In genomic region chr3:71503525-71504249, GRCh38 we compare ENCODE assay signal across 13 cellular contexts.
DNase-seq lines count a peak whose midpoint lies in the region; ATAC-seq and TF ChIP-seq lines count a peak whose summit lies in the region.
"Had no signal": no experiment of that assay in that cellular context is flagged by ENCODE, and none has a peak within 500 bp of the region (broad histone marks: within the 10 kb centered on the region; RNA-seq: fewer than 3 reads in every experiment).

No MANE protein-coding gene starts in this region.

- H3K36me3 Mint-ChIP-seq in activated naive CD8-positive, alpha-beta T cell treated with anti-CD3 and anti-CD28 coated beads for 36 hours: peaks cover 42% of the 10 kb centered on the region

- no peak overlapping the region for H3K4me3 Mint-ChIP-seq in activated naive CD8-positive, alpha-beta T cell treated with anti-CD3 and anti-CD28 coated beads for 36 hours
- H3K4me3 Mint-ChIP-seq: effector memory CD8-positive, alpha-beta T cell had no signal

- DNase-seq in AG04449 (ENCODE audit: low read depth, low spot score): peak; percentile 67
- DNase-seq in GM04504 (ENCODE audit: low read depth): peak; percentile 46
- no peak for DNase-seq in activated naive CD8-positive, alpha-beta T cell treated with anti-CD3 and anti-CD28 coated beads for 36 hours
- DNase-seq in glomerular visceral epithelial cell (ENCODE audit: extremely low spot score): peak; percentile 82
- no peak for DNase-seq in activated gamma-delta T cell (lab: John Stamatoyannopoulos, UW)
- DNase-seq in Ammon's horn (ENCODE audit: low spot score): no peak
- no peak for DNase-seq in effector CD4-positive, alpha-beta T cell
- DNase-seq: DMS79; effector memory CD8-positive, alpha-beta T cell; left cardiac atrium had no signal

- H3K4me1 Mint-ChIP-seq in activated naive CD8-positive, alpha-beta T cell treated with anti-CD3 and anti-CD28 coated beads for 36 hours: peaks cover 44% of the 10 kb centered on the region

- no peak for TF ChIP-seq CTCF in AG04449 (IDR thresholded peaks at IDR 0.05; ENCODE audit: insufficient read depth, low read length, missing control alignments)

- no peak for ATAC-seq in HG03354 (IDR thresholded peaks at IDR 0.05; ENCODE audit: poor library complexity, severe bottlenecking, unreplicated experiment)
- ATAC-seq: effector memory CD8-positive, alpha-beta T cell had no signal

- POLR2A ChIA-PET in AG04449 (lab: Yijun Ruan, JAX): interaction anchor here (0.6 to 1.5 kb wide), 5 partner anchors 39 to 525 kb away, joined by 3 to 9 read pairs (median 3); no protein-coding TSS in a partner anchor

- H3K9me3 Mint-ChIP-seq in activated naive CD8-positive, alpha-beta T cell treated with anti-CD3 and anti-CD28 coated beads for 36 hours: peaks cover 5% of the 10 kb centered on the region
- H3K9me3 Mint-ChIP-seq: effector memory CD8-positive, alpha-beta T cell had no signal

- peak overlapping the region; percentile 4 for H3K4me3 ChIP-seq in AG04449 (ENCODE audit: low read depth, low read length)
- H3K4me3 ChIP-seq: right atrium auricular region, SK-N-MC had no signal

- H3K27ac Mint-ChIP-seq in activated naive CD8-positive, alpha-beta T cell treated with anti-CD3 and anti-CD28 coated beads for 36 hours: peak overlapping the region; percentile 66

- CTCF ChIA-PET in AG04449 (lab: Yijun Ruan, JAX): interaction anchor here (0.8 kb wide), 1 partner anchor 11 kb away, joined by 5 read pairs; no protein-coding TSS in a partner anchor

- no peaks in the 10 kb centered on the region for H3K27me3 Mint-ChIP-seq in activated naive CD8-positive, alpha-beta T cell treated with anti-CD3 and anti-CD28 coated beads for 36 hours
- H3K27me3 Mint-ChIP-seq: effector memory CD8-positive, alpha-beta T cell had no signal

Comparison
In these comparisons a context has a peak if more than half of its experiments do, and no peak if none do; other contexts are left out.
1. DNase-seq: peak in AG04449 (single experiment), GM04504 (single experiment) and glomerular visceral epithelial cell (single experiment); none in activated naive CD8-positive, alpha-beta T cell treated with anti-CD3 and anti-CD28 coated beads for 36 hours (single experiment), activated gamma-delta T cell (single experiment), Ammon's horn (single experiment) and effector CD4-positive, alpha-beta T cell (single experiment).